In genomic region chr14:99720941-99721791, GRCh38 we compare ENCODE assay signal across 23 cellular contexts. TPM values are rescaled to one million over a fixed set of nuclear protein-coding genes. Genes with fewer than 3 reads are reported as not detected.
"Had no signal": no experiment of that assay in that cellular context is flagged by ENCODE, and none has a peak within 500 bp of the region (broad histone marks: within the 10 kb centered on the region; RNA-seq: fewer than 3 reads in every experiment).

No MANE protein-coding gene starts in this region.

- H3K27me3 ChIP-seq: SJSA1, suprapubic skin had no signal

- H3K4me3 ChIP-seq: esophagus squamous epithelium, heart right ventricle, SJSA1, suprapubic skin had no signal

- H3K36me3 Mint-ChIP-seq: activated naive CD4-positive, alpha-beta T cell treated with anti-CD3 and anti-CD28 coated beads, Interleukin-2, amount 10 ng/mL, durations not matched to agents 7 days and 5 days; immature natural killer cell had no signal

- H3K27ac ChIP-seq: esophagus squamous epithelium, heart right ventricle, SJSA1, suprapubic skin, VCaP had no signal

- H3K4me1 Mint-ChIP-seq: activated naive CD4-positive, alpha-beta T cell treated with anti-CD3 and anti-CD28 coated beads, Interleukin-2, amount 10 ng/mL, durations not matched to agents 7 days and 5 days; activated naive CD8-positive, alpha-beta T cell treated with anti-CD3 and anti-CD28 coated beads, Interleukin-2, amount 50 U/mL, for 24 hours; immature natural killer cell; nephron; stimulated activated naive CD8-positive, alpha-beta T cell treated with anti-CD3 and anti-CD28 coated beads, Interleukin-15, amount 100 ng/mL, for 72 hours had no signal

- H3K4me1 ChIP-seq: esophagus squamous epithelium, heart right ventricle, SJSA1, suprapubic skin had no signal

- H3K27ac Mint-ChIP-seq: activated naive CD4-positive, alpha-beta T cell treated with anti-CD3 and anti-CD28 coated beads, Interleukin-2, amount 10 ng/mL, durations not matched to agents 7 days and 5 days; activated naive CD8-positive, alpha-beta T cell treated with anti-CD3 and anti-CD28 coated beads, Interleukin-2, amount 50 U/mL, for 24 hours; activated T-cell treated with anti-CD3 and anti-CD28 coated beads, Interleukin-2, amount 50 U/mL, for 24 hours; activated T-helper 2 cell treated with anti-CD3 and anti-CD28 coated beads, Interferon-gamma antibody, Interleukin-2, Interleukin-4, amounts not matched to agents 10 μg/mL and 5 μg/mL and 100 μg/mL, durations not matched to agents 14 hours and 24 hours and 36 hours; immature natural killer cell; nephron; progenitor cell of endocrine pancreas; stimulated activated naive CD8-positive, alpha-beta T cell treated with anti-CD3 and anti-CD28 coated beads, Interleukin-15, amount 100 ng/mL, for 72 hours; T-helper 1 cell treated with Interleukin-12 subunit alpha and Interleukin-12 subunit beta and Interleukin-4 antibody, amounts not matched to agents 30 μg/mL and 1 μg/mL, for 36 hours had no signal

- H3K9me3 Mint-ChIP-seq: activated naive CD4-positive, alpha-beta T cell treated with anti-CD3 and anti-CD28 coated beads, Interleukin-2, amount 10 ng/mL, durations not matched to agents 7 days and 5 days; activated naive CD8-positive, alpha-beta T cell treated with anti-CD3 and anti-CD28 coated beads, Interleukin-2, amount 50 U/mL, for 24 hours; activated T-cell treated with anti-CD3 and anti-CD28 coated beads, Interleukin-2, amount 50 U/mL, for 24 hours; activated T-helper 2 cell treated with anti-CD3 and anti-CD28 coated beads, Interferon-gamma antibody, Interleukin-2, Interleukin-4, amounts not matched to agents 10 μg/mL and 5 μg/mL and 100 μg/mL, durations not matched to agents 14 hours and 24 hours and 36 hours; immature natural killer cell; nephron; stimulated activated naive CD8-positive, alpha-beta T cell treated with anti-CD3 and anti-CD28 coated beads, Interleukin-15, amount 100 ng/mL, for 72 hours; T-helper 1 cell treated with Interleukin-12 subunit alpha and Interleukin-12 subunit beta and Interleukin-4 antibody, amounts not matched to agents 30 μg/mL and 1 μg/mL, for 36 hours had no signal

- H3K4me3 Mint-ChIP-seq: activated naive CD4-positive, alpha-beta T cell treated with anti-CD3 and anti-CD28 coated beads, Interleukin-2, amount 10 ng/mL, durations not matched to agents 7 days and 5 days; activated naive CD8-positive, alpha-beta T cell treated with anti-CD3 and anti-CD28 coated beads, Interleukin-2, amount 50 U/mL, for 24 hours; activated T-cell treated with anti-CD3 and anti-CD28 coated beads, Interleukin-2, amount 50 U/mL, for 24 hours; immature natural killer cell; nephron; stimulated activated naive CD8-positive, alpha-beta T cell treated with anti-CD3 and anti-CD28 coated beads, Interleukin-15, amount 100 ng/mL, for 72 hours; T-helper 1 cell treated with Interleukin-12 subunit alpha and Interleukin-12 subunit beta and Interleukin-4 antibody, amounts not matched to agents 30 μg/mL and 1 μg/mL, for 36 hours had no signal

- DNase-seq: activated CD4-positive, alpha-beta T cell treated with anti-CD3 and anti-CD28 coated beads for 1 hour; activated naive CD4-positive, alpha-beta T cell treated with anti-CD3 and anti-CD28 coated beads, Interleukin-2, amount 10 ng/mL, durations not matched to agents 7 days and 5 days; activated naive CD8-positive, alpha-beta T cell treated with anti-CD3 and anti-CD28 coated beads, Interleukin-2, amount 50 U/mL, for 24 hours; activated T-cell treated with anti-CD3 and anti-CD28 coated beads, Interleukin-2, amount 50 U/mL, for 24 hours; anterior cingulate cortex; effector CD8-positive, alpha-beta T cell; esophagus squamous epithelium; heart right ventricle; immature natural killer cell; mesendoderm; nucleus accumbens; small intestine; stimulated activated CD4-positive, alpha-beta T cell treated with anti-CD3 and anti-CD28 coated beads, Interleukin-15, amount 100 ng/mL, for 24 hours; stimulated activated CD4-positive, alpha-beta T cell treated with anti-CD3 and anti-CD28 coated beads, Interleukin-2, amount 100 ng/mL, for 48 hours; stimulated activated naive CD8-positive, alpha-beta T cell treated with anti-CD3 and anti-CD28 coated beads, Interleukin-15, amount 100 ng/mL, for 72 hours; trophoblast cell had no signal

- H3K36me3 ChIP-seq: esophagus squamous epithelium, heart right ventricle, SJSA1, suprapubic skin had no signal

- H3K9me3 ChIP-seq: esophagus squamous epithelium, heart right ventricle, SJSA1, suprapubic skin had no signal

RNA-seq across cellular contexts. Expression of gene CYP46A1, which starts 37.1 kb away (rescaled TPM):
- total RNA-seq: activated T-helper 2 cell treated with anti-CD3 and anti-CD28 coated beads, Interferon-gamma antibody, Interleukin-2, Interleukin-4, amounts not matched to agents 10 μg/mL and 5 μg/mL and 100 μg/mL, durations not matched to agents 14 hours and 24 hours and 36 hours had no signal
- polyA plus RNA-seq: immature natural killer cell had no signal
